Comparison of ENCODE assay signal across 1 cellular context in the genomic region with DNA sequence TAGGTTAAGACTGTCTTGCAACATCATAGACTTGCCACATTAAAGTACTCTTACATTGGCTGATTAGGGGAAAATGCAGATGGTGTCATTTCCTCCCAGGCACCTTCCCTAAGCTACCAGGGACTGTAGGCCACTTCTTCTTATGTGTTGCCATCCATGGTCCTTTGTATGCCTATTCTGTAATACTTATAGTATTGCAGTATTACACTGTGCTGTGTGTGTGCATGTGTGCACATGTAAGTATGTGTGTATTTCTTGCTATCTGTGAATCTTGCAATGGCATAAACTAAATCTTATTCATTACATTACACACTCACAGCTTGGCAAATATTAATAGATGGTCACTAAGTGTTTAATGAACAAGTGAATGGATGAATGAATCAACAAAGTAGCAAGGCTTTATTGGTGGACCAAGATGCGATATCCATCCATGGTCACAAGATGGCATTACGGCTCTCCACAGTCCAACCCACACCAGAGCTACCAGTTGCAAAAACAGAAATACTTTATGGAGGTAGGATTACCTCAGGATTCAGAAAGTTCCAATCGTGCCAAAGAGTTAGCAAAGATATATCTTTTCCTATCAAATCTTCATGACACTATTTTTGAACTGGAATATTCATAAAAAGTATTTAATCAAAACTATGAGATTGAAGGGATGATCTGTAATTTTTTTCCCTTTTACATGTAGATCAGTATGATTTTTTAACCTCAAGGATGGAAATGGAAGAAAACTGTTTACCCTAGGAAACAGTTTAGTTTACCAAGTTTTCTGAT.
A peak's percentile ranks its signal among the peaks of the same experiment; 100 is the strongest.
TF ChIP-seq lines count a peak whose summit lies in the region.

No MANE protein-coding gene starts in this region.

TF ChIP-seq in HepG2, 621 proteins besides CTCF, POLR2A, EP300 and RAD21 (continued from another document):
- TF ChIP-seq, protein P1, sequence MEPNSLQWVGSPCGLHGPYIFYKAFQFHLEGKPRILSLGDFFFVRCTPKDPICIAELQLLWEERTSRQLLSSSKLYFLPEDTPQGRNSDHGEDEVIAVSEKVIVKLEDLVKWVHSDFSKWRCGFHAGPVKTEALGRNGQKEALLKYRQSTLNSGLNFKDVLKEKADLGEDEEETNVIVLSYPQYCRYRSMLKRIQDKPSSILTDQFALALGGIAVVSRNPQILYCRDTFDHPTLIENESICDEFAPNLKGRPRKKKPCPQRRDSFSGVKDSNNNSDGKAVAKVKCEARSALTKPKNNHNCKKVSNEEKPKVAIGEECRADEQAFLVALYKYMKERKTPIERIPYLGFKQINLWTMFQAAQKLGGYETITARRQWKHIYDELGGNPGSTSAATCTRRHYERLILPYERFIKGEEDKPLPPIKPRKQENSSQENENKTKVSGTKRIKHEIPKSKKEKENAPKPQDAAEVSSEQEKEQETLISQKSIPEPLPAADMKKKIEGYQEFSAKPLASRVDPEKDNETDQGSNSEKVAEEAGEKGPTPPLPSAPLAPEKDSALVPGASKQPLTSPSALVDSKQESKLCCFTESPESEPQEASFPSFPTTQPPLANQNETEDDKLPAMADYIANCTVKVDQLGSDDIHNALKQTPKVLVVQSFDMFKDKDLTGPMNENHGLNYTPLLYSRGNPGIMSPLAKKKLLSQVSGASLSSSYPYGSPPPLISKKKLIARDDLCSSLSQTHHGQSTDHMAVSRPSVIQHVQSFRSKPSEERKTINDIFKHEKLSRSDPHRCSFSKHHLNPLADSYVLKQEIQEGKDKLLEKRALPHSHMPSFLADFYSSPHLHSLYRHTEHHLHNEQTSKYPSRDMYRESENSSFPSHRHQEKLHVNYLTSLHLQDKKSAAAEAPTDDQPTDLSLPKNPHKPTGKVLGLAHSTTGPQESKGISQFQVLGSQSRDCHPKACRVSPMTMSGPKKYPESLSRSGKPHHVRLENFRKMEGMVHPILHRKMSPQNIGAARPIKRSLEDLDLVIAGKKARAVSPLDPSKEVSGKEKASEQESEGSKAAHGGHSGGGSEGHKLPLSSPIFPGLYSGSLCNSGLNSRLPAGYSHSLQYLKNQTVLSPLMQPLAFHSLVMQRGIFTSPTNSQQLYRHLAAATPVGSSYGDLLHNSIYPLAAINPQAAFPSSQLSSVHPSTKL (CRISPR knock-in tag; IDR thresholded peaks at IDR 0.05): 0 out of 2 replicates have a peak, but pooled peaks have one; percentile 9
- TF ChIP-seq, protein P2, sequence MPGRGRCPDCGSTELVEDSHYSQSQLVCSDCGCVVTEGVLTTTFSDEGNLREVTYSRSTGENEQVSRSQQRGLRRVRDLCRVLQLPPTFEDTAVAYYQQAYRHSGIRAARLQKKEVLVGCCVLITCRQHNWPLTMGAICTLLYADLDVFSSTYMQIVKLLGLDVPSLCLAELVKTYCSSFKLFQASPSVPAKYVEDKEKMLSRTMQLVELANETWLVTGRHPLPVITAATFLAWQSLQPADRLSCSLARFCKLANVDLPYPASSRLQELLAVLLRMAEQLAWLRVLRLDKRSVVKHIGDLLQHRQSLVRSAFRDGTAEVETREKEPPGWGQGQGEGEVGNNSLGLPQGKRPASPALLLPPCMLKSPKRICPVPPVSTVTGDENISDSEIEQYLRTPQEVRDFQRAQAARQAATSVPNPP (CRISPR knock-in tag; IDR thresholded peaks at IDR 0.05): no peak
- no peak for TF ChIP-seq ZSCAN21 (CRISPR knock-in tag; IDR thresholded peaks at IDR 0.05; ENCODE audit: borderline replicate concordance)
- TF ChIP-seq SETDB1 (CRISPR knock-in tag; IDR thresholded peaks at IDR 0.05; ENCODE audit: borderline replicate concordance): no peak
- no peak for TF ChIP-seq RNF2 (conservative IDR thresholded peaks at IDR 0.05; ENCODE audit: low read depth)
- TF ChIP-seq GZF1 (CRISPR knock-in tag; IDR thresholded peaks at IDR 0.05): no peak
- TF ChIP-seq SSRP1 (CRISPR knock-in tag; IDR thresholded peaks at IDR 0.05): no peak
- TF ChIP-seq ZNF24 (IDR thresholded peaks at IDR 0.05): peak; percentile 71; the same call in 1 of the 2 replicates
- peak; percentile 85 for TF ChIP-seq STAG1 (CRISPR knock-in tag; IDR thresholded peaks at IDR 0.05)
- TF ChIP-seq, protein P3, sequence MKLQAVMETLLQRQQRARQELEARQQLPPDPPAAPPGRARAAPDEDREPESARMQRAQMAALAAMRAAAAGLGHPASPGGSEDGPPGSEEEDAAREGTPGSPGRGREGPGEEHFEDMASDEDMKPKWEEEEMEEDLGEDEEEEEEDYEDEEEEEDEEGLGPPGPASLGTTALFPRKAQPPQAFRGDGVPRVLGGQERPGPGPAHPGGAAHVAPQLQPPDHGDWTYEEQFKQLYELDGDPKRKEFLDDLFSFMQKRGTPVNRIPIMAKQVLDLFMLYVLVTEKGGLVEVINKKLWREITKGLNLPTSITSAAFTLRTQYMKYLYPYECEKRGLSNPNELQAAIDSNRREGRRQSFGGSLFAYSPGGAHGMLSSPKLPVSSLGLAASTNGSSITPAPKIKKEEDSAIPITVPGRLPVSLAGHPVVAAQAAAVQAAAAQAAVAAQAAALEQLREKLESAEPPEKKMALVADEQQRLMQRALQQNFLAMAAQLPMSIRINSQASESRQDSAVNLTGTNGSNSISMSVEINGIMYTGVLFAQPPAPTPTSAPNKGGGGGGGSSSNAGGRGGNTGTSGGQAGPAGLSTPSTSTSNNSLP (IDR thresholded peaks at IDR 0.05; ENCODE audit: low read depth, low read length): peak; percentile 62
- no peak for TF ChIP-seq ZNF354B (CRISPR knock-in tag; IDR thresholded peaks at IDR 0.05)
